In genomic region chrX:89033723-89034122, GRCh38 we compare ENCODE assay signal across 31 cellular contexts.
"Had no signal": no experiment of that assay in that cellular context is flagged by ENCODE, and none has a peak within 500 bp of the region (broad histone marks: within the 10 kb centered on the region; RNA-seq: fewer than 3 reads in every experiment).

No MANE protein-coding gene starts in this region.

- H3K4me1 ChIP-seq: adrenal gland, body of pancreas, breast epithelium had no signal

- ATAC-seq: activated CD8-positive, alpha-beta T cell treated with anti-CD3 and anti-CD28 coated beads for 36 hours; activated naive CD4-positive, alpha-beta T cell treated with anti-CD3 and anti-CD28 coated beads, Interleukin-2, amount 50 U/mL, for 72 hours; activated T-cell treated with anti-CD3 and anti-CD28 coated beads, Interleukin-2, amount 50 U/mL, for 4 hours; activated T-cell treated with anti-CD3 and anti-CD28 coated beads, Interleukin-2, amount 50 U/mL, for 72 hours; activated T-helper 17 cell treated with anti-CD3 and anti-CD28 coated beads, Interleukin-2, amount 50 U/mL, for 72 hours; body of pancreas had no signal

- H3K36me3 ChIP-seq: adrenal gland, brain microvascular endothelial cell, breast epithelium had no signal

- H3K27ac ChIP-seq: adrenal gland, body of pancreas, brain microvascular endothelial cell, breast epithelium, VCaP had no signal

- H3K9me3 ChIP-seq: adrenal gland, body of pancreas had no signal

- DNase-seq: activated B cell treated with CpG ODN at 0.5 μM for 24 hours; activated CD4-positive, alpha-beta memory T cell treated with anti-CD3 and anti-CD28 coated beads for 36 hours; activated CD4-positive, alpha-beta T cell treated with anti-CD3 and anti-CD28 coated beads for 4 hours; activated CD4-positive, alpha-beta T cell treated with anti-CD3 and anti-CD28 coated beads, Interleukin-2, amount 10 ng/mL, durations not matched to agents 24 days and 14 days; activated CD4-positive, alpha-beta T cell treated with anti-CD3 and anti-CD28 coated beads, Interleukin-2, amount 50 U/mL, for 1 hour; activated CD4-positive, alpha-beta T cell treated with anti-CD3 and anti-CD28 coated beads, Interleukin-2, amount 50 U/mL, for 4 hours; activated CD4-positive, CD25-positive, alpha-beta regulatory T cell treated with anti-CD3 and anti-CD28 coated beads, Interleukin-2, amount 50 U/mL, for 72 hours; activated CD8-positive, alpha-beta memory T cell treated with anti-CD3 and anti-CD28 coated beads, Interleukin-2, amount 50 U/mL, for 4 hours; activated CD8-positive, alpha-beta T cell treated with anti-CD3 and anti-CD28 coated beads for 36 hours; activated effector memory CD4-positive, alpha-beta T cell treated with anti-CD3 and anti-CD28 coated beads, Interleukin-2, amount 50 U/mL, for 16 hours; activated gamma-delta T cell treated with Interleukin-2 at 50 U/mL for 16 hours; activated naive CD4-positive, alpha-beta T cell; activated naive CD4-positive, alpha-beta T cell treated with anti-CD3 and anti-CD28 coated beads for 36 hours; activated naive CD4-positive, alpha-beta T cell treated with anti-CD3 and anti-CD28 coated beads, Interleukin-2, amount 50 U/mL, for 16 hours; activated naive CD8-positive, alpha-beta T cell treated with anti-CD3 and anti-CD28 coated beads for 36 hours; activated T-cell treated with anti-CD3 and anti-CD28 coated beads for 4 hours; activated T-cell treated with anti-CD3 and anti-CD28 coated beads, Interleukin-2, amount 50 U/mL, for 1 hour; activated T-cell treated with anti-CD3 and anti-CD28 coated beads, Interleukin-2, amount 50 U/mL, for 4 hours; activated T-cell treated with anti-CD3 and anti-CD28 coated beads, Interleukin-2, amount 50 U/mL, for 72 hours; adrenal gland; amniotic stem cell; aorta; body of pancreas; brain microvascular endothelial cell; central memory CD4-positive, alpha-beta T cell; T-helper 2 cell; T-helper 9 cell had no signal

- H3K4me3 ChIP-seq: adrenal gland, body of pancreas, breast epithelium had no signal

- H3K27me3 ChIP-seq: body of pancreas, brain microvascular endothelial cell had no signal
